ENCODE assay signal across 2 cellular contexts in the genomic region with DNA sequence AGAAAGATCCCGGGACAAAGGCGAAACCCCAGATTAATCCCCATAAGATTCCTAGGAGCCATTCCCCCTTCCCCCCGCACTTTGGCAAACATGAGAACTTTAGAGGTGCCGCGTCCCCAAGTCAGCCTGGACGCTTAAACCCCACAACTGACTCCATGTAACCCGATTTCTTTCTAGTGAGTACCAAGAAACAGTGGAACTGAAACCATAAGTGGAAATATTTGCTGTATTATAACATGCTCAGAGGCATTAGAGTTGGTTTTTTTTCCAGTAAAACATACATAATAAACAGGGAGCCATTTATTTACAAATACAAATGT.
TF ChIP-seq lines count a peak whose summit lies in the region.

No MANE protein-coding gene starts in this region.

TF ChIP-seq in endothelial cell of umbilical vein, 7 proteins besides CTCF, POLR2A, EP300 and RAD21:
- TF ChIP-seq MYC (IDR thresholded peaks at IDR 0.05; ENCODE audit: low read depth, low read length) (no peak), JUN (IDR thresholded peaks at IDR 0.05; ENCODE audit: borderline replicate concordance, insufficient read depth, insufficient read length, low read depth) (no peak), POLR2AphosphoS5 (IDR thresholded peaks at IDR 0.05; ENCODE audit: insufficient read depth, low read depth, low read length) (no peak), EZH2 (IDR thresholded peaks at IDR 0.05; ENCODE audit: borderline replicate concordance, low read depth, low read length, severe bottlenecking) (peak; percentile 55)

TF ChIP-seq in neural cell, 6 proteins besides CTCF, POLR2A, EP300 and RAD21:
- TF ChIP-seq EZH2 (IDR thresholded peaks at IDR 0.05; ENCODE audit: borderline replicate concordance, insufficient read depth, low read length, poor library complexity, severe bottlenecking) (no peak), MXI1 (conservative IDR thresholded peaks at IDR 0.05; ENCODE audit: poor library complexity, severe bottlenecking) (peak; percentile 5), SMC3 (conservative IDR thresholded peaks at IDR 0.05; ENCODE audit: poor library complexity) (no peak), TAF1 (IDR thresholded peaks at IDR 0.05; ENCODE audit: low read depth) (no peak), POLR2AphosphoS5 (IDR thresholded peaks at IDR 0.05) (no peak)
- TF ChIP-seq, protein P1, sequence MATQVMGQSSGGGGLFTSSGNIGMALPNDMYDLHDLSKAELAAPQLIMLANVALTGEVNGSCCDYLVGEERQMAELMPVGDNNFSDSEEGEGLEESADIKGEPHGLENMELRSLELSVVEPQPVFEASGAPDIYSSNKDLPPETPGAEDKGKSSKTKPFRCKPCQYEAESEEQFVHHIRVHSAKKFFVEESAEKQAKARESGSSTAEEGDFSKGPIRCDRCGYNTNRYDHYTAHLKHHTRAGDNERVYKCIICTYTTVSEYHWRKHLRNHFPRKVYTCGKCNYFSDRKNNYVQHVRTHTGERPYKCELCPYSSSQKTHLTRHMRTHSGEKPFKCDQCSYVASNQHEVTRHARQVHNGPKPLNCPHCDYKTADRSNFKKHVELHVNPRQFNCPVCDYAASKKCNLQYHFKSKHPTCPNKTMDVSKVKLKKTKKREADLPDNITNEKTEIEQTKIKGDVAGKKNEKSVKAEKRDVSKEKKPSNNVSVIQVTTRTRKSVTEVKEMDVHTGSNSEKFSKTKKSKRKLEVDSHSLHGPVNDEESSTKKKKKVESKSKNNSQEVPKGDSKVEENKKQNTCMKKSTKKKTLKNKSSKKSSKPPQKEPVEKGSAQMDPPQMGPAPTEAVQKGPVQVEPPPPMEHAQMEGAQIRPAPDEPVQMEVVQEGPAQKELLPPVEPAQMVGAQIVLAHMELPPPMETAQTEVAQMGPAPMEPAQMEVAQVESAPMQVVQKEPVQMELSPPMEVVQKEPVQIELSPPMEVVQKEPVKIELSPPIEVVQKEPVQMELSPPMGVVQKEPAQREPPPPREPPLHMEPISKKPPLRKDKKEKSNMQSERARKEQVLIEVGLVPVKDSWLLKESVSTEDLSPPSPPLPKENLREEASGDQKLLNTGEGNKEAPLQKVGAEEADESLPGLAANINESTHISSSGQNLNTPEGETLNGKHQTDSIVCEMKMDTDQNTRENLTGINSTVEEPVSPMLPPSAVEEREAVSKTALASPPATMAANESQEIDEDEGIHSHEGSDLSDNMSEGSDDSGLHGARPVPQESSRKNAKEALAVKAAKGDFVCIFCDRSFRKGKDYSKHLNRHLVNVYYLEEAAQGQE (IDR thresholded peaks at IDR 0.05; ENCODE audit: borderline replicate concordance): peak; percentile 44
